8 cellular contexts compared by ENCODE assay signal in the genomic region with DNA sequence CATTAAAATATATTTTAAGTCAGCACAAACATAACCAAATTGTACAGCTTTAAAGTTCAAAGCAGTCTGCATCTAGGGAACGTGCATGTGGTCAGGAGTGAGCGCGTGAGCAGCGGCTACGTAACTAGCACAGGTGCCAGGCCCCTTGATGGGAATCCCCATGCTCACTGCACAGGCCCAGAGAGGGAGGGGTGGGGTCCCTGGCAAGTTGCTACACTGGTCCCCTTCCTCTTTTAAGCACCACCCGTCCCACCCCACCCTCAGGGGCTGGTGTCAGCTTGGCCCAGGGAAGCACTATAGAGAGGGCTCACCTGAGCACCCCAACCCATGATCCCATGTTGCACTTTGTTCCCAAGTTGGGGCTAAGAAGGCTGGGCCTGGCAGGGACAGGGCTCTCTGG. TPM values are rescaled to one million over a fixed set of nuclear protein-coding genes. Genes with fewer than 3 reads are reported as not detected.
A peak's percentile ranks its signal among the peaks of the same experiment; 100 is the strongest.
DNase-seq lines count a peak whose midpoint lies in the region; ATAC-seq and TF ChIP-seq lines count a peak whose summit lies in the region.

No MANE protein-coding gene starts in this region.

- H3K27me3 ChIP-seq in WERI-Rb-1 (ENCODE audit: insufficient read depth, low read depth, severe bottlenecking), result no peaks in the 10 kb centered on the region
- H3K27me3 ChIP-seq in rectal smooth muscle tissue (ENCODE audit: control insufficient read depth, insufficient read depth, low read length), result no peaks in the 10 kb centered on the region

- H3K27ac ChIP-seq in WERI-Rb-1, result peak overlapping the region; percentile 86
- peak overlapping the region; percentile 81 for H3K27ac ChIP-seq in rectal smooth muscle tissue (ENCODE audit: low read depth, low read length)

- H3K36me3 ChIP-seq in WERI-Rb-1, result peaks cover 59% of the 10 kb centered on the region
- peaks cover 29% of the 10 kb centered on the region for H3K36me3 ChIP-seq in rectal smooth muscle tissue (ENCODE audit: control insufficient read depth, insufficient read depth, low read length)

- H3K9ac ChIP-seq in rectal smooth muscle tissue (ENCODE audit: low read length), result peak overlapping the region; percentile 57

- no peak for ATAC-seq in HG03565 (IDR thresholded peaks at IDR 0.05; ENCODE audit: unreplicated experiment)

- TF ChIP-seq CTCF in WERI-Rb-1 (IDR thresholded peaks at IDR 0.05; ENCODE audit: low read depth, low read length) (no peak), fibroblast of villous mesenchyme (IDR thresholded peaks at IDR 0.05; ENCODE audit: insufficient read depth, low read depth, low read length) (no peak)

- H3K9me3 ChIP-seq in WERI-Rb-1 (ENCODE audit: severe bottlenecking), result no peaks in the 10 kb centered on the region

- H3K4me3 ChIP-seq in WERI-Rb-1 (ENCODE audit: low read depth, low read length) (peak overlapping the region; percentile 88), fibroblast of villous mesenchyme (ENCODE audit: low read depth, low read length) (peak overlapping the region; percentile 65), rectal smooth muscle tissue (ENCODE audit: low read length) (peak overlapping the region; percentile 81)

- peak; percentile 3 for DNase-seq in NCI-H1105 treated with DMSO at 0.1 percent for 48 hours (lab: John Stamatoyannopoulos, UW)
- DNase-seq in NCI-H1105 (lab: John Stamatoyannopoulos, UW), result no peak
- no peak for DNase-seq in WERI-Rb-1
- DNase-seq in fibroblast of villous mesenchyme (ENCODE audit: low read depth), result peak; percentile 50
- no peak for DNase-seq in DMS153 treated with DMSO at 0.1 percent for 48 hours (lab: John Stamatoyannopoulos, UW; ENCODE audit: unreplicated experiment)
- DNase-seq in HuH-7.5 (ENCODE audit: low spot score), result no peak

- peaks cover 14% of the 10 kb centered on the region for H3K4me1 ChIP-seq in rectal smooth muscle tissue (ENCODE audit: control insufficient read depth, insufficient read depth, low read length)

RNA-seq across cellular contexts. Expression of gene GMPPB, which starts 0.8 kb away (rescaled TPM):
- 30.2 and 31.6 TPM in 2 replicates for total RNA-seq in fibroblast of villous mesenchyme

RNA-seq across cellular contexts. Expression of gene AMIGO3, which starts 5.1 kb away (rescaled TPM):
- total RNA-seq in fibroblast of villous mesenchyme, result 0.43 and 1.6 TPM in 2 replicates

RNA-seq across cellular contexts. Expression of gene RNF123, which starts 35.2 kb away (rescaled TPM):
- total RNA-seq in fibroblast of villous mesenchyme, result 25.8 and 31.5 TPM in 2 replicates

RNA-seq across cellular contexts. Expression of gene MST1, which starts 35.3 kb away (rescaled TPM):
- total RNA-seq in fibroblast of villous mesenchyme, result 1.7 and 5.2 TPM in 2 replicates

RNA-seq across cellular contexts. Expression of gene APEH, which starts 50.4 kb away (rescaled TPM):
- 104 and 109 TPM in 2 replicates for total RNA-seq in fibroblast of villous mesenchyme

Comparison
In these comparisons a context has a peak if more than half of its experiments do, and no peak if none do; other contexts are left out.
1. DNase-seq: peak in NCI-H1105 treated with DMSO at 0.1 percent for 48 hours (single experiment) and fibroblast of villous mesenchyme (single experiment); none in NCI-H1105 (single experiment), WERI-Rb-1 (single experiment), DMS153 treated with DMSO at 0.1 percent for 48 hours (single experiment) and HuH-7.5 (single experiment).
2. Peak in every context shown above with its lines, with median percentiles within 50 percentile points of each other: H3K4me3 ChIP-seq.